8 cellular contexts compared by ENCODE assay signal in the genomic region with DNA sequence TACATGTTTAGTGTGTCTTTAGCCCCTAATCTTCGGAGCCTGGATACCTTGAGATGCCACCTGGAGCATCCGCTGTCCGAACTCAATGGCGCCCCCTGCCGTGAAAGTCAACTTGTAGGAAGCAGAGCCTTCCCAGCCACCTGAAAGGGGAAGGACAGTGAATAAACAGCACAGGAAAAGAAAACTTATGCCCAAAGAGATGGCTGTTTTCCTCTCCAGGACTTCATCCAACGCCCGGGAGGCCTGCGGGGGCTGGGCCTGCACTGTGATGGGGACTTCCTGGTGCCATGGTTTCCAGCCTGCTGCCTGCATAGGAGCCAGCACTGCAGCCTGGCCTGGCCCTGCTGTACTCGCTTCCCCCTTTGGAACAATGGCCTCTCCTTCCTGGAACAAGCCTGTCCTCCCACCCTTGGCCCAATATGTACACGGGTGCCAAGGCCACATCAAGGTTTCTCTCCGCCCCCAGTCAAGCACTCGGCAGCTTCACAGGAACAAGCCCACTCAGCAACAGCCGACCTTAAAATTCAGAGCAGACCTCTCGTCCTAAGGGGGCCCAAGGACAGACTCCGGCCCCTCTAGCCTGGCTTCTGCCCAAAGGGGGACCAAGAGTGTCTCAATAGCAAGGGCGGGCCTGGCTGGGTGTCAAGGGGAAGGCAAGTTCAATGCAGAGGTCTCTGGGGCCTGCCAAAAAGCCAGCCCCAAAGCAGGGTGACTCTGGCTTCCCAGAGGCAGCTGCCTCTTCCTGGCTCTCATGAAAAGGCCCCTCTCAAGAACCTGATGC. TPM values are rescaled to one million over a fixed set of nuclear protein-coding genes. Genes with fewer than 3 reads are reported as not detected.
DNase-seq lines count a peak whose midpoint lies in the region; ATAC-seq and TF ChIP-seq lines count a peak whose summit lies in the region.

No MANE protein-coding gene starts in this region.

- TF ChIP-seq POLR2A in prostate gland (IDR thresholded peaks at IDR 0.05) (no peak), uterus (IDR thresholded peaks at IDR 0.05) (no peak)

- no peaks in the 10 kb centered on the region for H3K9me3 Mint-ChIP-seq in activated T-helper 17 cell treated with anti-CD3 and anti-CD28 coated beads, Interleukin-2, amount 50 U/mL, for 72 hours

- DNase-seq in AG04450 (ENCODE audit: low read depth, low spot score): no peak
- DNase-seq in globus pallidus (ENCODE audit: low spot score): peak; percentile 76
- DNase-seq in prostate gland (ENCODE audit: low spot score): peak; percentile 80
- DNase-seq in uterus: peak; percentile 68 to 83

- H3K4me3 Mint-ChIP-seq in activated T-helper 17 cell treated with anti-CD3 and anti-CD28 coated beads, Interleukin-2, amount 50 U/mL, for 72 hours: no peak overlapping the region

- peaks cover 84% of the 10 kb centered on the region for H3K36me3 Mint-ChIP-seq in activated T-helper 17 cell treated with anti-CD3 and anti-CD28 coated beads, Interleukin-2, amount 50 U/mL, for 72 hours (ENCODE audit: low read depth)

- H3K27ac ChIP-seq in AG04450 (ENCODE audit: low read depth, low read length): no peak overlapping the region
- no peak overlapping the region for H3K27ac ChIP-seq in HEK293 (ENCODE audit: extremely low read depth, low read depth, low read length)
- H3K27ac ChIP-seq in prostate gland: peak overlapping the region; percentile 3 to 50
- peak overlapping the region; percentile 48 to 50 for H3K27ac ChIP-seq in uterus

- no peak overlapping the region for H3K4me3 ChIP-seq in AG04450 (ENCODE audit: low read depth, low read length)
- no peak overlapping the region for H3K4me3 ChIP-seq in HEK293 (ENCODE audit: low read depth, low read length)
- H3K4me3 ChIP-seq in prostate gland: no peak overlapping the region
- no peak overlapping the region for H3K4me3 ChIP-seq in uterus

- H3K36me3 ChIP-seq in HEK293 (ENCODE audit: control insufficient read depth in 2 of 2, insufficient read depth in 1 of 2, low read length in 2 of 2) (peaks cover 7 to 58% of the 10 kb centered on the region in 2 experiments), prostate gland (peaks cover 33 to 40% of the 10 kb centered on the region in 2 donors), uterus (no peaks in the 10 kb centered on the region)

- CTCF ChIA-PET in AG04450 (lab: Charles Lee) (interaction anchor here (0.6 to 1.0 kb wide), 10 partner anchors 11 to 97 kb away, joined by 3 to 6 read pairs (median 3); a partner anchor contains a TSS), HEK293 (lab: Yijun Ruan, JAX) (interaction anchor here (0.6 to 5.5 kb wide), 20 partner anchors 9 to 631 kb away, joined by 3 to 40 read pairs (median 6); a partner anchor contains a TSS)

- H3K9me3 ChIP-seq in AG04450 (ENCODE audit: control insufficient read depth, insufficient read depth, low read length) (no peaks in the 10 kb centered on the region), HEK293 (ENCODE audit: control insufficient read depth, insufficient read depth, low read depth, low read length) (no peaks in the 10 kb centered on the region), prostate gland (no peaks in the 10 kb centered on the region), uterus (no peaks in the 10 kb centered on the region)

- H3K27ac Mint-ChIP-seq in activated T-helper 17 cell treated with anti-CD3 and anti-CD28 coated beads, Interleukin-2, amount 50 U/mL, for 72 hours: peak overlapping the region; percentile 43

- WGBS in prostate gland: 43% methylated on average over 16 of the region's 16 CpGs

- no peak for ATAC-seq in activated T-helper 17 cell treated with anti-CD3 and anti-CD28 coated beads, Interleukin-2, amount 50 U/mL, for 72 hours (replicated peaks)
- ATAC-seq in GM19397 (IDR thresholded peaks at IDR 0.05; ENCODE audit: unreplicated experiment): no peak

- H3K4me1 ChIP-seq in HEK293 (ENCODE audit: control insufficient read depth, insufficient read depth, low read length): no peaks in the 10 kb centered on the region; the same call in 1 of the 2 replicates
- H3K4me1 ChIP-seq in prostate gland (replicated peaks): peaks cover 24% of the 10 kb centered on the region
- H3K4me1 ChIP-seq in uterus: peaks cover 4 to 14% of the 10 kb centered on the region in 2 donors

- POLR2A ChIA-PET in AG04450 (lab: Yijun Ruan, JAX): interaction anchor here (0.6 kb wide), 1 partner anchor 340 kb away, joined by 3 read pairs; no protein-coding TSS in a partner anchor
- POLR2A ChIA-PET in HEK293 (lab: Yijun Ruan, JAX): interaction anchor here (1.3 kb wide), 1 partner anchor 69 kb away, joined by 6 read pairs; a partner anchor contains a TSS

- intact Hi-C loops in prostate gland (cut with DNase I): no loop called here
- intact Hi-C loops in uterus (cut with DNase I; ENCODE audit: low total_unique reads): loop anchor here (10.0 kb wide), 1 partner anchor 46 kb away; a partner anchor contains a TSS

- no peaks in the 10 kb centered on the region for H3K4me1 Mint-ChIP-seq in activated T-helper 17 cell treated with anti-CD3 and anti-CD28 coated beads, Interleukin-2, amount 50 U/mL, for 72 hours

- no peaks in the 10 kb centered on the region for H3K27me3 ChIP-seq in AG04450 (ENCODE audit: control insufficient read depth, insufficient read depth, low read length)
- no peaks in the 10 kb centered on the region for H3K27me3 ChIP-seq in prostate gland (replicated peaks; ENCODE audit: insufficient read depth)
- H3K27me3 ChIP-seq in uterus: no peaks in the 10 kb centered on the region

- TF ChIP-seq CTCF in AG04450 (IDR thresholded peaks at IDR 0.05; ENCODE audit: low read depth, low read length): peak; percentile 71
- TF ChIP-seq CTCF in HEK293 (tag by site-specific recombination; IDR thresholded peaks at IDR 0.05): peak; percentile 72
- peak; percentile 54 to 74 (median 68) for TF ChIP-seq CTCF in prostate gland (IDR thresholded peaks at IDR 0.05)
- peak; percentile 30 to 56 (median 54) for TF ChIP-seq CTCF in uterus (IDR thresholded peaks at IDR 0.05)

- no peaks in the 10 kb centered on the region for H3K27me3 Mint-ChIP-seq in activated T-helper 17 cell treated with anti-CD3 and anti-CD28 coated beads, Interleukin-2, amount 50 U/mL, for 72 hours

TF ChIP-seq in PFSK-1, 5 proteins besides CTCF, POLR2A, EP300 and RAD21:
- no peak for TF ChIP-seq POLR2AphosphoS5 (IDR thresholded peaks at IDR 0.05; ENCODE audit: low read depth, low read length)
- peak; percentile 71 for TF ChIP-seq FOXP2 (optimal IDR thresholded peaks at IDR 0.05; ENCODE audit: borderline replicate concordance, extremely low read depth, extremely low read length, insufficient read depth)
- TF ChIP-seq TAF1 (IDR thresholded peaks at IDR 0.05; ENCODE audit: borderline replicate concordance, insufficient read depth, low read length): 0 out of 2 replicates have a peak, but pooled peaks have one; percentile 28
- no peak for TF ChIP-seq SIN3A (IDR thresholded peaks at IDR 0.05; ENCODE audit: borderline replicate concordance, insufficient read depth, low read length)

RNA-seq across cellular contexts. Expression of a gene that starts 4.5 kb away (rescaled TPM):
- 0.11 and 0.16 TPM in 2 replicates for polyA plus RNA-seq in AG04450 (2011; rRNA removed)
- polyA minus RNA-seq in AG04450 (2011; rRNA and poly(A)+ RNA removed): 0.14 and 0.56 TPM in 2 replicates
- 73.1 TPM for polyA plus RNA-seq in PFSK-1 (2012; ENCODE audit: insufficient read length, low read depth)
- 100 to 1,000 TPM; 153 to 160 TPM for total RNA-seq in activated T-helper 17 cell treated with anti-CD3 and anti-CD28 coated beads, Interleukin-2, amount 50 U/mL, for 72 hours
- 10 to 100 TPM in 1 of 2 donors, 1 to 10 TPM in 1; 2.9 to 16.2 TPM for total RNA-seq in prostate gland
- total RNA-seq in uterus: 10 to 100 TPM in 2 of 4 donors, 1 to 10 TPM in 2; 1.2 to 32.7 (median 11.8) TPM

RNA-seq across cellular contexts. Expression of a gene that starts 6.4 kb away (rescaled TPM):
- polyA plus RNA-seq in AG04450 (2011; rRNA removed): 33.3 and 35.3 TPM in 2 replicates
- polyA minus RNA-seq in AG04450 (2011; rRNA and poly(A)+ RNA removed): 30.2 and 36.0 TPM in 2 replicates
- polyA plus RNA-seq in PFSK-1 (2012; ENCODE audit: insufficient read length, low read depth): 175 TPM
- total RNA-seq in activated T-helper 17 cell treated with anti-CD3 and anti-CD28 coated beads, Interleukin-2, amount 50 U/mL, for 72 hours: 100 to 1,000 TPM in 1 of 2 donors, 10 to 100 TPM in 1; 67.4 to 127 TPM
- 100 to 1,000 TPM in 1 of 2 donors, 10 to 100 TPM in 1; 88.9 to 125 TPM for total RNA-seq in prostate gland
- 100 to 1,000 TPM in 1 of 4 donors, 10 to 100 TPM in 3; 19.7 to 115 (median 34.5) TPM for total RNA-seq in uterus

RNA-seq across cellular contexts. Expression of a gene that starts 29.7 kb away (rescaled TPM):
- polyA plus RNA-seq in AG04450 (2011; rRNA removed): 5.7 and 9.2 TPM in 2 replicates
- 8.8 and 13.8 TPM in 2 replicates for polyA minus RNA-seq in AG04450 (2011; rRNA and poly(A)+ RNA removed)
- polyA plus RNA-seq in PFSK-1 (2012; ENCODE audit: insufficient read length, low read depth): 0.69 TPM
- 10 to 100 TPM; 11.0 to 32.4 TPM for total RNA-seq in activated T-helper 17 cell treated with anti-CD3 and anti-CD28 coated beads, Interleukin-2, amount 50 U/mL, for 72 hours
- total RNA-seq in prostate gland: 10 to 100 TPM; 21.3 to 62.9 TPM
- total RNA-seq in uterus: 10 to 100 TPM in 3 of 4 donors, 1 to 10 TPM in 1; 6.8 to 70.1 (median 19.0) TPM

RNA-seq across cellular contexts. Expression of a gene that starts 48.0 kb away (rescaled TPM):
- polyA plus RNA-seq in AG04450 (2011; rRNA removed): 6.5 and 8.7 TPM in 2 replicates
- polyA minus RNA-seq in AG04450 (2011; rRNA and poly(A)+ RNA removed): 6.3 and 8.6 TPM in 2 replicates
- 54.5 TPM for polyA plus RNA-seq in PFSK-1 (2012; ENCODE audit: insufficient read length, low read depth)
- 10 to 100 TPM; 20.3 to 33.9 TPM for total RNA-seq in activated T-helper 17 cell treated with anti-CD3 and anti-CD28 coated beads, Interleukin-2, amount 50 U/mL, for 72 hours
- 10 to 100 TPM; 27.5 to 28.1 TPM for total RNA-seq in prostate gland
- total RNA-seq in uterus: 10 to 100 TPM; 20.0 to 36.9 (median 30.1) TPM

RNA-seq across cellular contexts. Expression of a gene that starts 56.0 kb away (rescaled TPM):
- polyA plus RNA-seq in AG04450 (2011; rRNA removed): 16.6 and 21.9 TPM in 2 replicates
- 21.9 and 33.7 TPM in 2 replicates for polyA minus RNA-seq in AG04450 (2011; rRNA and poly(A)+ RNA removed)
- polyA plus RNA-seq in PFSK-1 (2012; ENCODE audit: insufficient read length, low read depth): 310 TPM
- 100 to 1,000 TPM in 1 of 2 donors, 10 to 100 TPM in 1; 74.2 to 113 TPM for total RNA-seq in activated T-helper 17 cell treated with anti-CD3 and anti-CD28 coated beads, Interleukin-2, amount 50 U/mL, for 72 hours
- 10 to 100 TPM; 40.3 to 85.6 TPM for total RNA-seq in prostate gland
- 10 to 100 TPM; 32.3 to 99.8 (median 47.8) TPM for total RNA-seq in uterus

Comparison
In these comparisons a context has a peak if more than half of its experiments do, and no peak if none do; other contexts are left out.
1. H3K27ac ChIP-seq: peak in prostate gland (2 of 2) and uterus (2 of 2); none in AG04450 (single experiment) and HEK293 (single experiment).
2. RNA of a gene that starts 4.5 kb away (total RNA-seq): 153 to 160 TPM in activated T-helper 17 cell treated with anti-CD3 and anti-CD28 coated beads, Interleukin-2, amount 50 U/mL, for 72 hours; 2.9 to 16.2 TPM in prostate gland and 1.2 to 32.7 TPM in uterus; every median in the first group is over 4 times any median in the second.
3. Peak in every context shown above with its lines, with median percentiles within 50 percentile points of each other: CTCF ChIP-seq.